Comparison of ENCODE assay signal across 8 cellular contexts in genomic region chr15:45714501-45715488, GRCh38.
DNase-seq lines count a peak whose midpoint lies in the region; ATAC-seq, FAIRE-seq and TF ChIP-seq lines count a peak whose summit lies in the region.

No MANE protein-coding gene starts in this region.

- peak; percentile 61 for TF ChIP-seq CTCF in CD4-positive, alpha-beta T cell (IDR thresholded peaks at IDR 0.05)
- TF ChIP-seq CTCF in GM20000 (IDR thresholded peaks at IDR 0.05; ENCODE audit: extremely low read depth, missing control alignments) (peak; percentile 55), bronchial epithelial cell (IDR thresholded peaks at IDR 0.05; ENCODE audit: insufficient read depth, low read length, severe bottlenecking) (peak; percentile 84), kidney epithelial cell (IDR thresholded peaks at IDR 0.05; ENCODE audit: insufficient read depth, low read length, poor library complexity, severe bottlenecking) (peak; percentile 85)

- no peaks in the 10 kb centered on the region for H3K9me3 Mint-ChIP-seq in CD4-positive, alpha-beta T cell

- peak in 6 of 10 experiments; percentile 13 to 22 (median 19) for DNase-seq in CD4-positive, alpha-beta T cell
- DNase-seq in GM20000 (ENCODE audit: low spot score) (peak; percentile 27), NCI-H1092 (lab: John Stamatoyannopoulos, UW) (peak; percentile 46), SW480 (ENCODE audit: low spot score) (peak; percentile 30), bronchial epithelial cell (ENCODE audit: low read depth) (peak; percentile 52), kidney epithelial cell (ENCODE audit: low read depth) (no peak)
- peak; percentile 49 to 51 for DNase-seq in stimulated activated CD4-positive, alpha-beta T cell treated with anti-CD3 and anti-CD28 coated beads, Interleukin-2, amount 100 ng/mL, for 48 hours

- H3K27me3 ChIP-seq in CD4-positive, alpha-beta T cell (ENCODE audit: control insufficient read depth, insufficient read depth, low read length): peaks cover 25% of the 10 kb centered on the region
- H3K27me3 ChIP-seq in bronchial epithelial cell (ENCODE audit: control insufficient read depth, insufficient read depth, low read length) (no peaks in the 10 kb centered on the region), kidney epithelial cell (ENCODE audit: control insufficient read depth, insufficient read depth, low read length) (no peaks in the 10 kb centered on the region)

- no peaks in the 10 kb centered on the region for H3K36me3 ChIP-seq in bronchial epithelial cell (ENCODE audit: control insufficient read depth, insufficient read depth, low read length)
- no peaks in the 10 kb centered on the region for H3K36me3 ChIP-seq in kidney epithelial cell (ENCODE audit: control insufficient read depth, insufficient read depth, low read length)

- H3K27ac ChIP-seq in CD4-positive, alpha-beta T cell (ENCODE audit: low read depth, low read length): no peak overlapping the region

- peak; percentile 99 for FAIRE-seq in bronchial epithelial cell (lab: Jason Lieb, UNC)

- ATAC-seq in CD4-positive, alpha-beta T cell (ENCODE audit: poor library complexity): peak; percentile 37
- no peak for ATAC-seq in GM18517 (IDR thresholded peaks at IDR 0.05; ENCODE audit: unreplicated experiment)

- POLR2A ChIA-PET in CD4-positive, alpha-beta T cell (lab: Charles Lee): no interaction called here

- H3K4me1 Mint-ChIP-seq in CD4-positive, alpha-beta T cell (ENCODE audit: low read depth): no peaks in the 10 kb centered on the region

- no peak overlapping the region for H3K4me3 ChIP-seq in bronchial epithelial cell (ENCODE audit: low read depth, low read length)
- no peak overlapping the region for H3K4me3 ChIP-seq in kidney epithelial cell (ENCODE audit: low read depth, low read length)

- H3K27me3 Mint-ChIP-seq in CD4-positive, alpha-beta T cell: peaks cover 37% of the 10 kb centered on the region

- no peaks in the 10 kb centered on the region for H3K9me3 ChIP-seq in CD4-positive, alpha-beta T cell (ENCODE audit: control insufficient read depth, low read length)

- H3K27ac Mint-ChIP-seq in CD4-positive, alpha-beta T cell: no peak overlapping the region

- no peak overlapping the region for H3K4me3 Mint-ChIP-seq in CD4-positive, alpha-beta T cell

- intact Hi-C loops in CD4-positive, alpha-beta T cell (cut with DNase I, micrococcal nuclease): no loop called here

- H3K36me3 Mint-ChIP-seq in CD4-positive, alpha-beta T cell (ENCODE audit: low read depth): no peaks in the 10 kb centered on the region

- CTCF ChIA-PET in CD4-positive, alpha-beta T cell (lab: Charles Lee): no interaction called here
